Comparison of ENCODE assay signal across 19 cellular contexts in the genomic region with DNA sequence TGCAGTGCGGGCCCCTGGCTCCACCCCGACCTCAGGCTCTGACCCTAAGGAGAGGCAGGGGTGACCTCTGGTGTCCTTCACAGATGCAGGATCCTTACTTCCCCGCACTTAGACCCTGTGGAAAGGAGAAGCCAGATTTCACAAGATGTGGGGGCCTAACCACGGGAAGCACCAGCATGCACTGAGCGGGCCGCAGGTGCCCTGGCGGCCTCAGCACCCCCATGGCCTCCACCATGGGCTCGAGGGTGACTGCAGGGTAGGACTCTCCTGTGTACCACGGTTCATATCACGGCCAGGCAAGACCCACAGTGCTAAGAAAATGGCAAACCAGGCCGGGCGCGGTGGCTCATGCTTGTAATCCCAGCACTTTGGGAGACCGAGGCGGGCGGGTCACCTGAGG.
DNase-seq lines count a peak whose midpoint lies in the region; ATAC-seq, FAIRE-seq and TF ChIP-seq lines count a peak whose summit lies in the region.
"Had no signal": no experiment of that assay in that cellular context is flagged by ENCODE, and none has a peak within 500 bp of the region (broad histone marks: within the 10 kb centered on the region; RNA-seq: fewer than 3 reads in every experiment).

No MANE protein-coding gene starts in this region.

- H3K36me3 Mint-ChIP-seq in GM23338 (ENCODE audit: low read depth) (peaks cover 4% of the 10 kb centered on the region; the same call in 1 of the 3 replicates), osteocyte (ENCODE audit: unreplicated experiment) (no peaks in the 10 kb centered on the region), glutamatergic neuron (ENCODE audit: unreplicated experiment) (peaks cover 9% of the 10 kb centered on the region)
- H3K36me3 Mint-ChIP-seq: CD14-positive monocyte; CD8-positive, alpha-beta T cell had no signal

- H3K9me3 Mint-ChIP-seq in GM23338 (peaks cover 35% of the 10 kb centered on the region), osteocyte (ENCODE audit: unreplicated experiment) (peaks cover 7% of the 10 kb centered on the region), glutamatergic neuron (ENCODE audit: unreplicated experiment) (peaks cover 42% of the 10 kb centered on the region)

- TF ChIP-seq CTCF in GM23338 (conservative IDR thresholded peaks at IDR 0.05; ENCODE audit: low read depth in 2 of 2) (peak in 1 of 2 experiments; percentile 25; a peak in 1 of 4 replicates), esophagus muscularis mucosa (IDR thresholded peaks at IDR 0.05) (no peak), osteocyte (IDR thresholded peaks at IDR 0.05) (no peak), glutamatergic neuron (IDR thresholded peaks at IDR 0.05; ENCODE audit: partially characterized antibody, unreplicated experiment) (no peak)

- no peaks in the 10 kb centered on the region for H3K4me1 ChIP-seq in GM23338 (ENCODE audit: insufficient read depth)
- H3K4me1 ChIP-seq in esophagus muscularis mucosa = no peaks in the 10 kb centered on the region
- H3K4me1 ChIP-seq: A549, BLaER1 had no signal

- ATAC-seq in GM23338 = peak; percentile 17; the same call in 2 of the 3 replicates
- ATAC-seq in HG03196 (IDR thresholded peaks at IDR 0.05; ENCODE audit: unreplicated experiment) = no peak
- ATAC-seq in esophagus mucosa = no peak
- ATAC-seq: A549; CD8-positive, alpha-beta T cell; K562 had no signal

- H3K27ac ChIP-seq in GM23338 (ENCODE audit: low read depth) = no peak overlapping the region
- H3K27ac ChIP-seq in esophagus muscularis mucosa (replicated peaks in 1 of 4) = no peak overlapping the region
- H3K27ac ChIP-seq: 22Rv1, A549, BLaER1, HL-60 had no signal

- DNase-seq in GM23338 (ENCODE audit: low spot score) (no peak), esophagus muscularis mucosa (ENCODE audit: extremely low spot score) (peak; percentile 75), osteocyte (ENCODE audit: extremely low spot score, unreplicated experiment) (peak; percentile 73), urothelium cell line (ENCODE audit: low spot score) (no peak), glutamatergic neuron (no peak)
- DNase-seq: Calu3; CD8-positive, alpha-beta T cell; DMS79 treated with DMSO at 0.1 percent for 48 hours; GF-D8; HCEC 1CT; IMR-90 had no signal

- no peaks in the 10 kb centered on the region for H3K9me2 ChIP-seq in GM23338 (ENCODE audit: insufficient read depth)

- H3K4me3 ChIP-seq in GM23338 (no peak overlapping the region), esophagus muscularis mucosa (no peak overlapping the region)
- H3K4me3 ChIP-seq: A549, BLaER1, K562 had no signal

- peaks cover 3% of the 10 kb centered on the region for H3K27me3 Mint-ChIP-seq in GM23338 (ENCODE audit: insufficient read depth, low read depth, poor library complexity)
- H3K27me3 Mint-ChIP-seq in osteocyte (ENCODE audit: unreplicated experiment) = no peaks in the 10 kb centered on the region
- H3K27me3 Mint-ChIP-seq in glutamatergic neuron (ENCODE audit: unreplicated experiment) = peaks cover 22% of the 10 kb centered on the region

- 97% methylated on average over 11 of the region's 16 CpGs for WGBS in esophagus muscularis mucosa

- peak; percentile 23 for FAIRE-seq in urothelium cell line (lab: Jason Lieb, UNC)
- FAIRE-seq: A549, K562 had no signal

- no peaks in the 10 kb centered on the region for H3F3A ChIP-seq in GM23338 (replicated peaks; ENCODE audit: low read depth)

- no peaks in the 10 kb centered on the region for H3K27me3 ChIP-seq in GM23338 (ENCODE audit: insufficient read depth)
- H3K27me3 ChIP-seq in esophagus muscularis mucosa = peaks cover 0 to 64% (median 0%) of the 10 kb centered on the region in 4 donors
- H3K27me3 ChIP-seq: BLaER1 had no signal

- H3K4me2 ChIP-seq in GM23338 = no peak overlapping the region
- H3K4me2 ChIP-seq: A549, BLaER1 had no signal

- no peak for TF ChIP-seq EP300 in esophagus muscularis mucosa (IDR thresholded peaks at IDR 0.05)

- H3K4me3 Mint-ChIP-seq in GM23338 (no peak overlapping the region), osteocyte (ENCODE audit: unreplicated experiment) (no peak overlapping the region), glutamatergic neuron (ENCODE audit: unreplicated experiment) (no peak overlapping the region)
- H3K4me3 Mint-ChIP-seq: CD14-positive monocyte; CD8-positive, alpha-beta T cell had no signal

- H3K36me3 ChIP-seq in GM23338 (ENCODE audit: insufficient read depth) (no peaks in the 10 kb centered on the region), esophagus muscularis mucosa (no peaks in the 10 kb centered on the region)
- H3K36me3 ChIP-seq: BLaER1 had no signal

- peaks cover 0 to 15% (median 7%) of the 10 kb centered on the region in 4 donors for H3K9me3 ChIP-seq in esophagus muscularis mucosa
- H3K9me3 ChIP-seq: A549, BLaER1 had no signal

- H4K20me1 ChIP-seq in GM23338 (replicated peaks; ENCODE audit: insufficient read depth) = no peaks in the 10 kb centered on the region
- H4K20me1 ChIP-seq: BLaER1 had no signal

- H3K4me1 Mint-ChIP-seq in GM23338 = peaks cover 10% of the 10 kb centered on the region
- no peaks in the 10 kb centered on the region for H3K4me1 Mint-ChIP-seq in osteocyte (ENCODE audit: unreplicated experiment)
- peaks cover 3% of the 10 kb centered on the region for H3K4me1 Mint-ChIP-seq in glutamatergic neuron (ENCODE audit: low read depth, unreplicated experiment)
- H3K4me1 Mint-ChIP-seq: CD14-positive monocyte had no signal

- intact Hi-C loops in esophagus muscularis mucosa (cut with DNase I) = no loop called here

- H3K27ac Mint-ChIP-seq in GM23338 = no peak overlapping the region
- H3K27ac Mint-ChIP-seq in osteocyte (ENCODE audit: unreplicated experiment) = no peak overlapping the region
- H3K27ac Mint-ChIP-seq in glutamatergic neuron (ENCODE audit: unreplicated experiment) = no peak overlapping the region
- H3K27ac Mint-ChIP-seq: CD14-positive monocyte; CD8-positive, alpha-beta T cell had no signal

- TF ChIP-seq POLR2A in esophagus muscularis mucosa (IDR thresholded peaks at IDR 0.05; ENCODE audit: low read depth) = no peak

- no peaks in the 10 kb centered on the region for H3K79me2 ChIP-seq in GM23338 (replicated peaks; ENCODE audit: insufficient read depth)

- H2AFZ ChIP-seq in GM23338 = no peak overlapping the region

TF ChIP-seq in GM23338, 12 proteins besides CTCF, POLR2A, EP300 and RAD21 (continues in another document):
- TF ChIP-seq STAT1 (IDR thresholded peaks at IDR 0.05; ENCODE audit: unreplicated experiment) = no peak
- TF ChIP-seq CREB1 (CRISPR knock-in tag; IDR thresholded peaks at IDR 0.05; ENCODE audit: low read depth) = no peak
- no peak for TF ChIP-seq POLR2AphosphoS5 (IDR thresholded peaks at IDR 0.05; ENCODE audit: low read depth)
- TF ChIP-seq EZH2phosphoT487 (IDR thresholded peaks at IDR 0.05; ENCODE audit: unreplicated experiment) = no peak
- no peak for TF ChIP-seq ZNF331 (CRISPR knock-in tag; IDR thresholded peaks at IDR 0.05; ENCODE audit: low read depth)

Comparison
In these comparisons a context has a peak if more than half of its experiments do, and no peak if none do; other contexts are left out.
1. DNase-seq: peak in esophagus muscularis mucosa (single experiment) and osteocyte (single experiment); none in GM23338 (single experiment), urothelium cell line (single experiment) and glutamatergic neuron (single experiment).